ENCODE assay signal across 9 cellular contexts in the genomic region with DNA sequence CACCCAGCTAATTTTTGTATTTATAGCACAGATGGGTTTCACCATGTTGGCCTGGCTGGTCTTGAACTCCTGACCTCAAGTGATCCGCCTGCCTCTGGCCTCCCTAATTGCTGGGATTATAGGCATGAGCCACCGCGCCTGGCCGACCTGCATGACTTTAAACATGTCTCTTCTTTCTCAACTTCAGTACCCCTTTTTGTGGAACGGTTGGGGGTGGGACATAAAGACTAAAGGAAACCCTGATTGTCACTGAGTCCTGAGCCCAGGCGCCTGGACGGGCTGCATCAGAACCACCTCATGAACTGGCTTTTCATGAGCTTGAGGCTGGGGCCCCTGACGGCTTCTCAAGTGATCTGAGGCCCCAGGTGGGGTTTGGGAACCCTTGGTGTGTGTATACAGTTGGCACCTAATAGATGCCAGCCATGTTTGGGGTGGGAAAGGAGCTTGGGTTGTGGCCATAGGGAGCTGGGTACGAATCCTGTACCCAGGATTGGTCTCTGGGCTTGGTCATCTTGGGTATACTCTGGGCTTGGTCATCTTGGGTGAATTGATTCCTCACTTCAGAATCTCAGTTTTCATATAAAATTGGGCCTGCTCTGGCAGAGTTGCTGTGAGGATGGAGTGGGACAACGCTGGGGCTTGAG. TPM values are rescaled to one million over a fixed set of nuclear protein-coding genes. Genes with fewer than 3 reads are reported as not detected.
DNase-seq lines count a peak whose midpoint lies in the region; ATAC-seq, FAIRE-seq and TF ChIP-seq lines count a peak whose summit lies in the region.
"Had no signal": no experiment of that assay in that cellular context is flagged by ENCODE, and none has a peak within 500 bp of the region (broad histone marks: within the 10 kb centered on the region; RNA-seq: fewer than 3 reads in every experiment).

No MANE protein-coding gene starts in this region.

- H3K4me1 Mint-ChIP-seq in T-helper 2 cell treated with Interferon-gamma antibody and Interleukin-4, amounts not matched to agents 5 μg/mL and 100 μg/mL, for 36 hours (ENCODE audit: low read depth), result peaks cover 66% of the 10 kb centered on the region

- H3K4me1 ChIP-seq in OCI-LY1 (ENCODE audit: insufficient read depth, low read length, severe bottlenecking) (peaks cover 66% of the 10 kb centered on the region), small intestine (ENCODE audit: control insufficient read depth in 2 of 2, insufficient read depth in 1 of 2, low read depth in 1 of 2, low read length in 1 of 2) (peaks cover 0 to 13% of the 10 kb centered on the region in 2 donors), hepatocyte (ENCODE audit: insufficient read depth) (peaks cover 9% of the 10 kb centered on the region)
- H3K4me1 ChIP-seq in effector memory CD4-positive, alpha-beta T cell (ENCODE audit: control insufficient read depth, insufficient read depth, low read length, poor library complexity, severe bottlenecking), result peaks cover 79% of the 10 kb centered on the region

- H3K27ac Mint-ChIP-seq in T-helper 2 cell treated with Interferon-gamma antibody and Interleukin-4, amounts not matched to agents 5 μg/mL and 100 μg/mL, for 36 hours, result peak overlapping the region; percentile 94

- no peaks in the 10 kb centered on the region for H3K27me3 ChIP-seq in OCI-LY1 (ENCODE audit: insufficient read depth, low read length)
- no peaks in the 10 kb centered on the region for H3K27me3 ChIP-seq in effector memory CD4-positive, alpha-beta T cell (replicated peaks; ENCODE audit: control insufficient read depth, insufficient read depth, low read length, poor library complexity, severe bottlenecking)
- no peaks in the 10 kb centered on the region for H3K27me3 ChIP-seq in small intestine (ENCODE audit: control insufficient read depth in 2 of 2, insufficient read depth in 2 of 2, low read length in 2 of 2)
- H3K27me3 ChIP-seq in hepatocyte, result no peaks in the 10 kb centered on the region
- H3K27me3 ChIP-seq: thyroid gland had no signal

- no peak for FAIRE-seq in small intestine (lab: Jason Lieb, UNC)

- no peaks in the 10 kb centered on the region for H3F3A ChIP-seq in OCI-LY1 (ENCODE audit: insufficient read depth, low read length)

- H3K4me3 ChIP-seq in OCI-LY1 (ENCODE audit: low read depth, low read length, poor library complexity, severe bottlenecking) (peak overlapping the region; percentile 67), small intestine (ENCODE audit: low read depth in 1 of 2, low read length in 2 of 2) (no peak overlapping the region), hepatocyte (no peak overlapping the region)
- peak overlapping the region; percentile 62 for H3K4me3 ChIP-seq in effector memory CD4-positive, alpha-beta T cell (ENCODE audit: insufficient read depth, low read depth, low read length, poor library complexity, severe bottlenecking)
- H3K4me3 ChIP-seq: thyroid gland had no signal

- DNase-seq in T-helper 2 cell treated with Interferon-gamma antibody and Interleukin-4, amounts not matched to agents 5 μg/mL and 100 μg/mL, for 36 hours (ENCODE audit: low spot score), result no peak
- no peak for DNase-seq in T-helper 2 cell
- no peak for DNase-seq in effector memory CD4-positive, alpha-beta T cell
- DNase-seq in small intestine, result no peak
- DNase-seq in hepatocyte (ENCODE audit: low spot score), result no peak
- DNase-seq in NCI-H1930 (lab: John Stamatoyannopoulos, UW), result no peak

- H3K36me3 ChIP-seq in OCI-LY1 (ENCODE audit: insufficient read depth, low read length) (peaks cover 26% of the 10 kb centered on the region), small intestine (ENCODE audit: control insufficient read depth in 2 of 2, insufficient read depth in 2 of 2, low read length in 2 of 2) (peaks cover 5 to 6% of the 10 kb centered on the region in 2 donors), hepatocyte (replicated peaks; ENCODE audit: insufficient read depth, low read depth) (no peaks in the 10 kb centered on the region)
- H3K36me3 ChIP-seq in effector memory CD4-positive, alpha-beta T cell (ENCODE audit: control insufficient read depth, insufficient read depth, low read length), result peaks cover 19% of the 10 kb centered on the region

- H3K79me2 ChIP-seq in OCI-LY1 (ENCODE audit: insufficient read depth, low read length) (no peaks in the 10 kb centered on the region), hepatocyte (peaks cover 29% of the 10 kb centered on the region)

- H3K9ac ChIP-seq in OCI-LY1 (ENCODE audit: low read length), result peak overlapping the region; percentile 75; the same call in 1 of the 2 replicates

- H3K4me2 ChIP-seq in OCI-LY1 (ENCODE audit: low read length) (peak overlapping the region; percentile 78), hepatocyte (no peak overlapping the region)

- TF ChIP-seq CTCF in OCI-LY1 (IDR thresholded peaks at IDR 0.05; ENCODE audit: low read length) (no peak), hepatocyte (IDR thresholded peaks at IDR 0.05; ENCODE audit: poor library complexity) (no peak)

- H2AFZ ChIP-seq in OCI-LY1 (ENCODE audit: low read length), result no peak overlapping the region
- H2AFZ ChIP-seq in hepatocyte, result no peak overlapping the region

- H3K4me3 Mint-ChIP-seq in T-helper 2 cell treated with Interferon-gamma antibody and Interleukin-4, amounts not matched to agents 5 μg/mL and 100 μg/mL, for 36 hours, result peak overlapping the region; percentile 98

- H3K9me3 Mint-ChIP-seq in T-helper 2 cell treated with Interferon-gamma antibody and Interleukin-4, amounts not matched to agents 5 μg/mL and 100 μg/mL, for 36 hours, result no peaks in the 10 kb centered on the region

- H3K9me3 ChIP-seq in OCI-LY1 (ENCODE audit: low read length) (no peaks in the 10 kb centered on the region), small intestine (ENCODE audit: control insufficient read depth, low read depth) (no peaks in the 10 kb centered on the region), hepatocyte (ENCODE audit: low read depth) (no peaks in the 10 kb centered on the region)
- no peaks in the 10 kb centered on the region for H3K9me3 ChIP-seq in effector memory CD4-positive, alpha-beta T cell (ENCODE audit: control insufficient read depth, low read length)
- H3K9me3 ChIP-seq: thyroid gland had no signal

- H3K36me3 Mint-ChIP-seq in T-helper 2 cell treated with Interferon-gamma antibody and Interleukin-4, amounts not matched to agents 5 μg/mL and 100 μg/mL, for 36 hours (ENCODE audit: low read depth), result peaks cover 58% of the 10 kb centered on the region

- no peaks in the 10 kb centered on the region for H3K9me2 ChIP-seq in OCI-LY1 (ENCODE audit: low read depth, low read length)
- H3K9me2 ChIP-seq in hepatocyte (replicated peaks; ENCODE audit: insufficient read depth), result no peaks in the 10 kb centered on the region

- no peaks in the 10 kb centered on the region for H4K20me1 ChIP-seq in OCI-LY1 (ENCODE audit: insufficient read depth, low read length)
- H4K20me1 ChIP-seq in hepatocyte (ENCODE audit: insufficient read depth, poor library complexity, severe bottlenecking), result peaks cover 4% of the 10 kb centered on the region

- peak overlapping the region; percentile 87 for H3K27ac ChIP-seq in OCI-LY1 (ENCODE audit: low read depth, low read length, poor library complexity, severe bottlenecking)
- peak overlapping the region; percentile 78 for H3K27ac ChIP-seq in effector memory CD4-positive, alpha-beta T cell (ENCODE audit: insufficient read depth, low read length, poor library complexity, severe bottlenecking)
- peak overlapping the region; percentile 15 to 77 for H3K27ac ChIP-seq in small intestine (ENCODE audit: low read depth in 1 of 2, low read length in 1 of 2)
- H3K27ac ChIP-seq in hepatocyte, result no peak overlapping the region
- H3K27ac ChIP-seq: thyroid gland had no signal

- no peak for ATAC-seq in HG02840 (IDR thresholded peaks at IDR 0.05; ENCODE audit: low FRiP score, unreplicated experiment)

- WGBS in small intestine, 3 donors, result 74 to 83% (median 76%) methylated on average over 10 of the region's 10 CpGs
- 92% methylated on average over 10 of the region's 10 CpGs for WGBS in hepatocyte (ENCODE audit: low lambda C conversion rate, missing lambda C conversion rate)

- H3K27me3 Mint-ChIP-seq in T-helper 2 cell treated with Interferon-gamma antibody and Interleukin-4, amounts not matched to agents 5 μg/mL and 100 μg/mL, for 36 hours (ENCODE audit: low read depth), result peaks cover 2% of the 10 kb centered on the region

RNA-seq across cellular contexts. Expression of a gene that starts 2.2 kb away (rescaled TPM):
- 10 to 100 TPM; 20.4 to 29.5 (median 28.5) TPM for polyA plus RNA-seq in small intestine
- 29.3 and 31.6 TPM in 2 replicates for total RNA-seq in hepatocyte
- 27.3 and 31.1 TPM in 2 replicates for polyA plus RNA-seq in hepatocyte

RNA-seq across cellular contexts. Expression of a gene that starts 17.9 kb away (rescaled TPM):
- polyA plus RNA-seq in small intestine, result 1 to 10 TPM; 1.1 to 3.7 (median 3.0) TPM
- total RNA-seq in hepatocyte, result 4.8 TPM in 2 replicates
- 11.7 and 14.3 TPM in 2 replicates for polyA plus RNA-seq in hepatocyte

RNA-seq across cellular contexts. Expression of a gene that starts 19.3 kb away (rescaled TPM):
- 10 to 100 TPM; 17.0 to 22.4 (median 20.3) TPM for polyA plus RNA-seq in small intestine
- total RNA-seq in hepatocyte, result 16.5 and 18.2 TPM in 2 replicates
- polyA plus RNA-seq in hepatocyte, result 46.6 and 49.8 TPM in 2 replicates

RNA-seq across cellular contexts. Expression of a gene that starts 28.2 kb away (rescaled TPM):
- polyA plus RNA-seq in small intestine (not detected), hepatocyte (not detected in 2 replicates)
- not detected in 2 replicates for total RNA-seq in hepatocyte
- total RNA-seq: thyroid gland had no signal

RNA-seq across cellular contexts. Expression of a gene that starts 44.5 kb away (rescaled TPM):
- under 1 TPM in 1 of 3 donors, not detected in 2; 0.01 TPM for polyA plus RNA-seq in small intestine
- 0.12 TPM in 1 of 2 replicates, not detected in the other for total RNA-seq in hepatocyte
- 0.33 TPM in 1 of 2 replicates, not detected in the other for polyA plus RNA-seq in hepatocyte
- total RNA-seq: thyroid gland had no signal

Comparison
In these comparisons a context has a peak if more than half of its experiments do, and no peak if none do; other contexts are left out.
1. H3K4me3 ChIP-seq: peak in OCI-LY1 (single experiment) and effector memory CD4-positive, alpha-beta T cell (single experiment); none in small intestine (0 of 2) and hepatocyte (single experiment).